1 cellular context compared by ENCODE assay signal in genomic region chr20:32440069-32440757, GRCh38.
TF ChIP-seq lines count a peak whose summit lies in the region.

No MANE protein-coding gene starts in this region.

TF ChIP-seq in HepG2, 621 proteins besides CTCF, POLR2A, EP300 and RAD21 (continued from another document):
- 0 out of 2 replicates have a peak, but pooled peaks have one; percentile 23 for TF ChIP-seq PAXIP1 (CRISPR knock-in tag; conservative IDR thresholded peaks at IDR 0.05)
- TF ChIP-seq ZNF619 (CRISPR knock-in tag; IDR thresholded peaks at IDR 0.05): peak; percentile 14; the same call in 1 of the 2 replicates
- TF ChIP-seq HDAC1 (CRISPR knock-in tag; IDR thresholded peaks at IDR 0.05): peak; percentile 39; the same call in 1 of the 2 replicates
- TF ChIP-seq ZFY (CRISPR knock-in tag; IDR thresholded peaks at IDR 0.05): peak; percentile 15; the same call in 1 of the 2 replicates
- TF ChIP-seq NONO (IDR thresholded peaks at IDR 0.05): no peak
- TF ChIP-seq NONO (CRISPR knock-in tag; conservative IDR thresholded peaks at IDR 0.05): peak; percentile 29; the same call in 1 of the 2 replicates
- TF ChIP-seq, protein P1, sequence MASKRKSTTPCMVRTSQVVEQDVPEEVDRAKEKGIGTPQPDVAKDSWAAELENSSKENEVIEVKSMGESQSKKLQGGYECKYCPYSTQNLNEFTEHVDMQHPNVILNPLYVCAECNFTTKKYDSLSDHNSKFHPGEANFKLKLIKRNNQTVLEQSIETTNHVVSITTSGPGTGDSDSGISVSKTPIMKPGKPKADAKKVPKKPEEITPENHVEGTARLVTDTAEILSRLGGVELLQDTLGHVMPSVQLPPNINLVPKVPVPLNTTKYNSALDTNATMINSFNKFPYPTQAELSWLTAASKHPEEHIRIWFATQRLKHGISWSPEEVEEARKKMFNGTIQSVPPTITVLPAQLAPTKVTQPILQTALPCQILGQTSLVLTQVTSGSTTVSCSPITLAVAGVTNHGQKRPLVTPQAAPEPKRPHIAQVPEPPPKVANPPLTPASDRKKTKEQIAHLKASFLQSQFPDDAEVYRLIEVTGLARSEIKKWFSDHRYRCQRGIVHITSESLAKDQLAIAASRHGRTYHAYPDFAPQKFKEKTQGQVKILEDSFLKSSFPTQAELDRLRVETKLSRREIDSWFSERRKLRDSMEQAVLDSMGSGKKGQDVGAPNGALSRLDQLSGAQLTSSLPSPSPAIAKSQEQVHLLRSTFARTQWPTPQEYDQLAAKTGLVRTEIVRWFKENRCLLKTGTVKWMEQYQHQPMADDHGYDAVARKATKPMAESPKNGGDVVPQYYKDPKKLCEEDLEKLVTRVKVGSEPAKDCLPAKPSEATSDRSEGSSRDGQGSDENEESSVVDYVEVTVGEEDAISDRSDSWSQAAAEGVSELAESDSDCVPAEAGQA (IDR thresholded peaks at IDR 0.05; ENCODE audit: low read depth): no peak
- TF ChIP-seq, protein P1 (CRISPR knock-in tag; IDR thresholded peaks at IDR 0.05; ENCODE audit: borderline replicate concordance): no peak
- TF ChIP-seq PAF1 (CRISPR knock-in tag; IDR thresholded peaks at IDR 0.05): peak; percentile 71; the same call in 1 of the 2 replicates
- no peak for TF ChIP-seq HOXA7 (CRISPR knock-in tag; IDR thresholded peaks at IDR 0.05)
- TF ChIP-seq ZMYM2 (CRISPR knock-in tag; IDR thresholded peaks at IDR 0.05): peak; percentile 58; the same call in 1 of the 2 replicates
- peak; percentile 29; the same call in 1 of the 2 replicates for TF ChIP-seq JUND (CRISPR knock-in tag; IDR thresholded peaks at IDR 0.05)
- TF ChIP-seq NFAT5 (CRISPR knock-in tag; IDR thresholded peaks at IDR 0.05): no peak
- peak; percentile 39; the same call in 1 of the 2 replicates for TF ChIP-seq MYC (CRISPR knock-in tag; IDR thresholded peaks at IDR 0.05; ENCODE audit: borderline replicate concordance)
- TF ChIP-seq HOXA3 (CRISPR knock-in tag; IDR thresholded peaks at IDR 0.05): peak; percentile 68; the same call in 1 of the 2 replicates
- peak; percentile 76 for TF ChIP-seq HNF4A (CRISPR knock-in tag; IDR thresholded peaks at IDR 0.05)
